Comparison of ENCODE assay signal across 1 cellular context in genomic region chr22:39040538-39041296, GRCh38.
A peak's percentile ranks its signal among the peaks of the same experiment; 100 is the strongest.
TF ChIP-seq lines count a peak whose summit lies in the region.
"Not testable (repeated sequence)": the region's sequence is repeated elsewhere in the genome, so short reads cannot be mapped to it uniquely, and the experiment has no call there.

TSS of gene APOBEC3F (plus strand) at chr22:39040864. CDS start at chr22:39040961, 97 bp downstream.

TF ChIP-seq in K562, 482 proteins besides CTCF, POLR2A, EP300 and RAD21 (continued from another document):
- 0 out of 2 replicates have a peak, but pooled peaks have one; percentile 24 for TF ChIP-seq TOE1 (IDR thresholded peaks at IDR 0.05; ENCODE audit: borderline replicate concordance)
- not testable (repeated sequence) for TF ChIP-seq TOE1 (CRISPR knock-in tag; IDR thresholded peaks at IDR 0.05; ENCODE audit: borderline replicate concordance, low read depth); NR2C2 (CRISPR knock-in tag; IDR thresholded peaks at IDR 0.05)
- TF ChIP-seq RBFOX2 (IDR thresholded peaks at IDR 0.05; ENCODE audit: low read depth, low read length), result peak; percentile 48
- peak; percentile 43; the same call in 1 of the 2 replicates for TF ChIP-seq PHF8 (IDR thresholded peaks at IDR 0.05; ENCODE audit: borderline replicate concordance, low read length)
- TF ChIP-seq POLR2G (IDR thresholded peaks at IDR 0.05; ENCODE audit: low read depth, low read length), result peak; percentile 74
- TF ChIP-seq RCOR1 (IDR thresholded peaks at IDR 0.05; ENCODE audit: borderline replicate concordance in 1 of 2, low read depth in 2 of 2, low read length in 2 of 2), result 0 out of 4 replicates have a peak, but pooled peaks of 1 of the 2 experiments have one; percentile 9
- TF ChIP-seq CBFA2T3 (IDR thresholded peaks at IDR 0.05), result 0 out of 2 replicates have a peak, but pooled peaks have one; percentile 8
- TF ChIP-seq ZNF263 (CRISPR knock-in tag; IDR thresholded peaks at IDR 0.05; ENCODE audit: borderline replicate concordance), result peak; percentile 97
- peak; percentile 53 for TF ChIP-seq ZFX (CRISPR knock-in tag; IDR thresholded peaks at IDR 0.05)
- TF ChIP-seq NR2C2 (tag; IDR thresholded peaks at IDR 0.05), result 0 out of 2 replicates have a peak, but pooled peaks have one; percentile 30
- TF ChIP-seq NRF1 (conservative IDR thresholded peaks at IDR 0.05 in 1 of 2, IDR thresholded peaks at IDR 0.05 in 1 of 2), result peak; percentile 69 to 74
- TF ChIP-seq CTBP1 (IDR thresholded peaks at IDR 0.05; ENCODE audit: borderline replicate concordance), result peak; percentile 39; the same call in 1 of the 2 replicates
- 0 out of 2 replicates have a peak, but pooled peaks have one; percentile 32 for TF ChIP-seq TFAP4 (CRISPR knock-in tag; IDR thresholded peaks at IDR 0.05; ENCODE audit: borderline replicate concordance)
